ENCODE assay signal across 1 cellular context in genomic region chr6:42901538-42901957, GRCh38.
TF ChIP-seq lines count a peak whose summit lies in the region.

No MANE protein-coding gene starts in this region.

TF ChIP-seq in HepG2, 621 proteins besides CTCF, POLR2A, EP300 and RAD21 (continued from another document and continues in another):
- TF ChIP-seq, protein P1, sequence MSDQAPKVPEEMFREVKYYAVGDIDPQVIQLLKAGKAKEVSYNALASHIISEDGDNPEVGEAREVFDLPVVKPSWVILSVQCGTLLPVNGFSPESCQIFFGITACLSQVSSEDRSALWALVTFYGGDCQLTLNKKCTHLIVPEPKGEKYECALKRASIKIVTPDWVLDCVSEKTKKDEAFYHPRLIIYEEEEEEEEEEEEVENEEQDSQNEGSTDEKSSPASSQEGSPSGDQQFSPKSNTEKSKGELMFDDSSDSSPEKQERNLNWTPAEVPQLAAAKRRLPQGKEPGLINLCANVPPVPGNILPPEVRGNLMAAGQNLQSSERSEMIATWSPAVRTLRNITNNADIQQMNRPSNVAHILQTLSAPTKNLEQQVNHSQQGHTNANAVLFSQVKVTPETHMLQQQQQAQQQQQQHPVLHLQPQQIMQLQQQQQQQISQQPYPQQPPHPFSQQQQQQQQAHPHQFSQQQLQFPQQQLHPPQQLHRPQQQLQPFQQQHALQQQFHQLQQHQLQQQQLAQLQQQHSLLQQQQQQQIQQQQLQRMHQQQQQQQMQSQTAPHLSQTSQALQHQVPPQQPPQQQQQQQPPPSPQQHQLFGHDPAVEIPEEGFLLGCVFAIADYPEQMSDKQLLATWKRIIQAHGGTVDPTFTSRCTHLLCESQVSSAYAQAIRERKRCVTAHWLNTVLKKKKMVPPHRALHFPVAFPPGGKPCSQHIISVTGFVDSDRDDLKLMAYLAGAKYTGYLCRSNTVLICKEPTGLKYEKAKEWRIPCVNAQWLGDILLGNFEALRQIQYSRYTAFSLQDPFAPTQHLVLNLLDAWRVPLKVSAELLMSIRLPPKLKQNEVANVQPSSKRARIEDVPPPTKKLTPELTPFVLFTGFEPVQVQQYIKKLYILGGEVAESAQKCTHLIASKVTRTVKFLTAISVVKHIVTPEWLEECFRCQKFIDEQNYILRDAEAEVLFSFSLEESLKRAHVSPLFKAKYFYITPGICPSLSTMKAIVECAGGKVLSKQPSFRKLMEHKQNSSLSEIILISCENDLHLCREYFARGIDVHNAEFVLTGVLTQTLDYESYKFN (CRISPR knock-in tag; conservative IDR thresholded peaks at IDR 0.05), result 0 out of 2 replicates have a peak, but pooled peaks have one; percentile 13
- peak; percentile 37; the same call in 1 of the 2 replicates for TF ChIP-seq ZNF607 (CRISPR knock-in tag; IDR thresholded peaks at IDR 0.05; ENCODE audit: borderline replicate concordance)
- peak; percentile 50; the same call in 1 of the 2 replicates for TF ChIP-seq SALL1 (CRISPR knock-in tag; IDR thresholded peaks at IDR 0.05)
- TF ChIP-seq ZNF768 (CRISPR knock-in tag; IDR thresholded peaks at IDR 0.05), result no peak
- no peak for TF ChIP-seq HIVEP1 (CRISPR knock-in tag; IDR thresholded peaks at IDR 0.05)
- TF ChIP-seq ZNF160 (CRISPR knock-in tag; IDR thresholded peaks at IDR 0.05), result no peak
- TF ChIP-seq, protein P2, sequence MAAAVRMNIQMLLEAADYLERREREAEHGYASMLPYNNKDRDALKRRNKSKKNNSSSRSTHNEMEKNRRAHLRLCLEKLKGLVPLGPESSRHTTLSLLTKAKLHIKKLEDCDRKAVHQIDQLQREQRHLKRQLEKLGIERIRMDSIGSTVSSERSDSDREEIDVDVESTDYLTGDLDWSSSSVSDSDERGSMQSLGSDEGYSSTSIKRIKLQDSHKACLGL (CRISPR knock-in tag; IDR thresholded peaks at IDR 0.05), result no peak
- no peak for TF ChIP-seq ELF4 (CRISPR knock-in tag; IDR thresholded peaks at IDR 0.05; ENCODE audit: borderline replicate concordance)
- TF ChIP-seq, protein P3, sequence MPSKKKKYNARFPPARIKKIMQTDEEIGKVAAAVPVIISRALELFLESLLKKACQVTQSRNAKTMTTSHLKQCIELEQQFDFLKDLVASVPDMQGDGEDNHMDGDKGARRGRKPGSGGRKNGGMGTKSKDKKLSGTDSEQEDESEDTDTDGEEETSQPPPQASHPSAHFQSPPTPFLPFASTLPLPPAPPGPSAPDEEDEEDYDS (CRISPR knock-in tag; IDR thresholded peaks at IDR 0.05), result peak; percentile 56
- no peak for TF ChIP-seq SRSF4 (IDR thresholded peaks at IDR 0.05; ENCODE audit: low read depth, low read length, poor library complexity, severe bottlenecking)
- TF ChIP-seq NFE2 (CRISPR knock-in tag; IDR thresholded peaks at IDR 0.05), result no peak
- TF ChIP-seq DMAP1 (CRISPR knock-in tag; IDR thresholded peaks at IDR 0.05), result no peak
- peak; percentile 57; the same call in 1 of the 2 replicates for TF ChIP-seq PHF21A (CRISPR knock-in tag; IDR thresholded peaks at IDR 0.05)
- TF ChIP-seq, protein P4, sequence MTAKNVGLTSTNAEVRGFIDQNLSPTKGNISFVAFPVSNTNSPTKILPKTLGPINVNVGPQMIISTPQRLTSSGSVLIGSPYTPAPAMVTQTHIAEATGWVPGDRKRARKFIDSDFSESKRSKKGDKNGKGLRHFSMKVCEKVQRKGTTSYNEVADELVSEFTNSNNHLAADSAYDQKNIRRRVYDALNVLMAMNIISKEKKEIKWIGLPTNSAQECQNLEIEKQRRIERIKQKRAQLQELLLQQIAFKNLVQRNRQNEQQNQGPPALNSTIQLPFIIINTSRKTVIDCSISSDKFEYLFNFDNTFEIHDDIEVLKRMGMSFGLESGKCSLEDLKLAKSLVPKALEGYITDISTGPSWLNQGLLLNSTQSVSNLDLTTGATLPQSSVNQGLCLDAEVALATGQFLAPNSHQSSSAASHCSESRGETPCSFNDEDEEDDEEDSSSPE (CRISPR knock-in tag; IDR thresholded peaks at IDR 0.05), result no peak
- no peak for TF ChIP-seq IKZF4 (CRISPR knock-in tag; IDR thresholded peaks at IDR 0.05; ENCODE audit: borderline replicate concordance, low read depth, not compliant biosample characterization)
- TF ChIP-seq ZZZ3 (CRISPR knock-in tag; IDR thresholded peaks at IDR 0.05; ENCODE audit: borderline replicate concordance), result no peak
- TF ChIP-seq ZFP36L1 (CRISPR knock-in tag; IDR thresholded peaks at IDR 0.05), result no peak
- no peak for TF ChIP-seq U2AF2 (IDR thresholded peaks at IDR 0.05; ENCODE audit: low read depth, low read length)
- TF ChIP-seq ZNF616 (CRISPR knock-in tag; IDR thresholded peaks at IDR 0.05; ENCODE audit: low read depth), result no peak
- TF ChIP-seq, protein P5, sequence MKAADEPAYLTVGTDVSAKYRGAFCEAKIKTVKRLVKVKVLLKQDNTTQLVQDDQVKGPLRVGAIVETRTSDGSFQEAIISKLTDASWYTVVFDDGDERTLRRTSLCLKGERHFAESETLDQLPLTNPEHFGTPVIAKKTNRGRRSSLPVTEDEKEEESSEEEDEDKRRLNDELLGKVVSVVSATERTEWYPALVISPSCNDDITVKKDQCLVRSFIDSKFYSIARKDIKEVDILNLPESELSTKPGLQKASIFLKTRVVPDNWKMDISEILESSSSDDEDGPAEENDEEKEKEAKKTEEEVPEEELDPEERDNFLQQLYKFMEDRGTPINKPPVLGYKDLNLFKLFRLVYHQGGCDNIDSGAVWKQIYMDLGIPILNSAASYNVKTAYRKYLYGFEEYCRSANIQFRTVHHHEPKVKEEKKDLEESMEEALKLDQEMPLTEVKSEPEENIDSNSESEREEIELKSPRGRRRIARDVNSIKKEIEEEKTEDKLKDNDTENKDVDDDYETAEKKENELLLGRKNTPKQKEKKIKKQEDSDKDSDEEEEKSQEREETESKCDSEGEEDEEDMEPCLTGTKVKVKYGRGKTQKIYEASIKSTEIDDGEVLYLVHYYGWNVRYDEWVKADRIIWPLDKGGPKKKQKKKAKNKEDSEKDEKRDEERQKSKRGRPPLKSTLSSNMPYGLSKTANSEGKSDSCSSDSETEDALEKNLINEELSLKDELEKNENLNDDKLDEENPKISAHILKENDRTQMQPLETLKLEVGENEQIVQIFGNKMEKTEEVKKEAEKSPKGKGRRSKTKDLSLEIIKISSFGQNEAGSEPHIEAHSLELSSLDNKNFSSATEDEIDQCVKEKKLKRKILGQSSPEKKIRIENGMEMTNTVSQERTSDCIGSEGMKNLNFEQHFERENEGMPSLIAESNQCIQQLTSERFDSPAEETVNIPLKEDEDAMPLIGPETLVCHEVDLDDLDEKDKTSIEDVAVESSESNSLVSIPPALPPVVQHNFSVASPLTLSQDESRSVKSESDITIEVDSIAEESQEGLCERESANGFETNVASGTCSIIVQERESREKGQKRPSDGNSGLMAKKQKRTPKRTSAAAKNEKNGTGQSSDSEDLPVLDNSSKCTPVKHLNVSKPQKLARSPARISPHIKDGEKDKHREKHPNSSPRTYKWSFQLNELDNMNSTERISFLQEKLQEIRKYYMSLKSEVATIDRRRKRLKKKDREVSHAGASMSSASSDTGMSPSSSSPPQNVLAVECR (CRISPR knock-in tag; IDR thresholded peaks at IDR 0.05; ENCODE audit: borderline replicate concordance), result peak; percentile 53; the same call in 1 of the 2 replicates
- TF ChIP-seq DDIT3 (CRISPR knock-in tag; IDR thresholded peaks at IDR 0.05), result no peak
- no peak for TF ChIP-seq HMG20B (CRISPR knock-in tag; conservative IDR thresholded peaks at IDR 0.05)
- TF ChIP-seq SIN3A (IDR thresholded peaks at IDR 0.05; ENCODE audit: borderline replicate concordance, low read depth, low read length), result peak; percentile 54; the same call in 1 of the 2 replicates
- peak; percentile 87; the same call in 1 of the 2 replicates for TF ChIP-seq RFXANK (CRISPR knock-in tag; IDR thresholded peaks at IDR 0.05)
- no peak for TF ChIP-seq BCL6 (CRISPR knock-in tag; IDR thresholded peaks at IDR 0.05)
- TF ChIP-seq, protein P6, sequence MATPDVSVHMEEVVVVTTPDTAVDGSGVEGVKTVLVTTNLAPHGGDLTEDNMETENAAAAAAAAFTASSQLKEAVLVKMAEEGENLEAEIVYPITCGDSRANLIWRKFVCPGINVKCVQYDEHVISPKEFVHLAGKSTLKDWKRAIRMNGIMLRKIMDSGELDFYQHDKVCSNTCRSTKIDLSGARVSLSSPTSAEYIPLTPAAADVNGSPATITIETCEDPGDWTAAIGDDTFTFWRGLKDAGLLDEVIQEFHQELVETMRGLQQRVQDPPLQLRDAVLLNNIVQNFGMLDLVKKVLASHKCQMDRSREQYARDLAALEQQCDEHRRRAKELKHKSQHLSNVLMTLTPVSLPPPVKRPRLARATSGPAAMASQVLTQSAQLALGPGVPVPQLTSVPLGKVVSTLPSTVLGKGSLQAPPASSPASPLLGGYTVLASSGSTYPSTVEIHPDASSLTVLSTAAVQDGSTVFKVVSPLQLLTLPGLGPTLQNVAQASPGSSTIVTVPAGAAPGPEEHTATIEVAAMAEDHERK (CRISPR knock-in tag; IDR thresholded peaks at IDR 0.05; ENCODE audit: low read depth), result no peak
- TF ChIP-seq ARNTL (CRISPR knock-in tag; IDR thresholded peaks at IDR 0.05), result no peak
- TF ChIP-seq TP53 (CRISPR knock-in tag; conservative IDR thresholded peaks at IDR 0.05), result no peak
- no peak for TF ChIP-seq FOXA1 (IDR thresholded peaks at IDR 0.05)
- peak; percentile 75 for TF ChIP-seq FOXA1 (CRISPR knock-in tag; IDR thresholded peaks at IDR 0.05)
- peak; percentile 47; the same call in 1 of the 2 replicates for TF ChIP-seq ZSCAN9 (CRISPR knock-in tag; IDR thresholded peaks at IDR 0.05; ENCODE audit: borderline replicate concordance)
- peak; percentile 31; the same call in 1 of the 2 replicates for TF ChIP-seq ZMYM3 (CRISPR knock-in tag; IDR thresholded peaks at IDR 0.05)
- TF ChIP-seq, protein P7, sequence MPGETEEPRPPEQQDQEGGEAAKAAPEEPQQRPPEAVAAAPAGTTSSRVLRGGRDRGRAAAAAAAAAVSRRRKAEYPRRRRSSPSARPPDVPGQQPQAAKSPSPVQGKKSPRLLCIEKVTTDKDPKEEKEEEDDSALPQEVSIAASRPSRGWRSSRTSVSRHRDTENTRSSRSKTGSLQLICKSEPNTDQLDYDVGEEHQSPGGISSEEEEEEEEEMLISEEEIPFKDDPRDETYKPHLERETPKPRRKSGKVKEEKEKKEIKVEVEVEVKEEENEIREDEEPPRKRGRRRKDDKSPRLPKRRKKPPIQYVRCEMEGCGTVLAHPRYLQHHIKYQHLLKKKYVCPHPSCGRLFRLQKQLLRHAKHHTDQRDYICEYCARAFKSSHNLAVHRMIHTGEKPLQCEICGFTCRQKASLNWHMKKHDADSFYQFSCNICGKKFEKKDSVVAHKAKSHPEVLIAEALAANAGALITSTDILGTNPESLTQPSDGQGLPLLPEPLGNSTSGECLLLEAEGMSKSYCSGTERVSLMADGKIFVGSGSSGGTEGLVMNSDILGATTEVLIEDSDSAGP (CRISPR knock-in tag; IDR thresholded peaks at IDR 0.05; ENCODE audit: borderline replicate concordance), result no peak; the same call in 1 of the 2 replicates
- peak; percentile 48 for TF ChIP-seq ASH2L (IDR thresholded peaks at IDR 0.05; ENCODE audit: insufficient read length, low read depth, low read length)
- peak; percentile 71; the same call in 1 of the 2 replicates for TF ChIP-seq KAT8 (CRISPR knock-in tag; IDR thresholded peaks at IDR 0.05)
- TF ChIP-seq ZHX1 (CRISPR knock-in tag; IDR thresholded peaks at IDR 0.05; ENCODE audit: low read depth), result no peak
- TF ChIP-seq ZKSCAN8 (CRISPR knock-in tag; IDR thresholded peaks at IDR 0.05; ENCODE audit: borderline replicate concordance), result 0 out of 2 replicates have a peak, but pooled peaks have one; percentile 57
- TF ChIP-seq MAZ (IDR thresholded peaks at IDR 0.05; ENCODE audit: borderline replicate concordance, low read depth, low read length), result no peak
- TF ChIP-seq MAZ (CRISPR knock-in tag; IDR thresholded peaks at IDR 0.05; ENCODE audit: low read depth), result 0 out of 2 replicates have a peak, but pooled peaks have one; percentile 39
- TF ChIP-seq, protein P8, sequence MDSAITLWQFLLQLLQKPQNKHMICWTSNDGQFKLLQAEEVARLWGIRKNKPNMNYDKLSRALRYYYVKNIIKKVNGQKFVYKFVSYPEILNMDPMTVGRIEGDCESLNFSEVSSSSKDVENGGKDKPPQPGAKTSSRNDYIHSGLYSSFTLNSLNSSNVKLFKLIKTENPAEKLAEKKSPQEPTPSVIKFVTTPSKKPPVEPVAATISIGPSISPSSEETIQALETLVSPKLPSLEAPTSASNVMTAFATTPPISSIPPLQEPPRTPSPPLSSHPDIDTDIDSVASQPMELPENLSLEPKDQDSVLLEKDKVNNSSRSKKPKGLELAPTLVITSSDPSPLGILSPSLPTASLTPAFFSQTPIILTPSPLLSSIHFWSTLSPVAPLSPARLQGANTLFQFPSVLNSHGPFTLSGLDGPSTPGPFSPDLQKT (CRISPR knock-in tag; IDR thresholded peaks at IDR 0.05; ENCODE audit: borderline replicate concordance), result no peak
- TF ChIP-seq, protein P9, sequence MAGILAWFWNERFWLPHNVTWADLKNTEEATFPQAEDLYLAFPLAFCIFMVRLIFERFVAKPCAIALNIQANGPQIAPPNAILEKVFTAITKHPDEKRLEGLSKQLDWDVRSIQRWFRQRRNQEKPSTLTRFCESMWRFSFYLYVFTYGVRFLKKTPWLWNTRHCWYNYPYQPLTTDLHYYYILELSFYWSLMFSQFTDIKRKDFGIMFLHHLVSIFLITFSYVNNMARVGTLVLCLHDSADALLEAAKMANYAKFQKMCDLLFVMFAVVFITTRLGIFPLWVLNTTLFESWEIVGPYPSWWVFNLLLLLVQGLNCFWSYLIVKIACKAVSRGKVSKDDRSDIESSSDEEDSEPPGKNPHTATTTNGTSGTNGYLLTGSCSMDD (CRISPR knock-in tag; IDR thresholded peaks at IDR 0.05), result no peak
- TF ChIP-seq ZNF232 (CRISPR knock-in tag; IDR thresholded peaks at IDR 0.05; ENCODE audit: borderline replicate concordance), result peak; percentile 60; the same call in 1 of the 2 replicates
- no peak for TF ChIP-seq ZNF713 (CRISPR knock-in tag; IDR thresholded peaks at IDR 0.05)
- TF ChIP-seq ZNF207 (IDR thresholded peaks at IDR 0.05; ENCODE audit: borderline replicate concordance), result no peak
- TF ChIP-seq ZNF530 (CRISPR knock-in tag; IDR thresholded peaks at IDR 0.05; ENCODE audit: low read depth), result no peak
- TF ChIP-seq SOX6 (IDR thresholded peaks at IDR 0.05), result no peak
- 0 out of 2 replicates have a peak, but pooled peaks have one; percentile 24 for TF ChIP-seq SOX6 (CRISPR knock-in tag; IDR thresholded peaks at IDR 0.05)
- TF ChIP-seq ZNF550 (CRISPR knock-in tag; IDR thresholded peaks at IDR 0.05; ENCODE audit: borderline replicate concordance), result no peak
